8 cellular contexts compared by ENCODE assay signal in the genomic region with DNA sequence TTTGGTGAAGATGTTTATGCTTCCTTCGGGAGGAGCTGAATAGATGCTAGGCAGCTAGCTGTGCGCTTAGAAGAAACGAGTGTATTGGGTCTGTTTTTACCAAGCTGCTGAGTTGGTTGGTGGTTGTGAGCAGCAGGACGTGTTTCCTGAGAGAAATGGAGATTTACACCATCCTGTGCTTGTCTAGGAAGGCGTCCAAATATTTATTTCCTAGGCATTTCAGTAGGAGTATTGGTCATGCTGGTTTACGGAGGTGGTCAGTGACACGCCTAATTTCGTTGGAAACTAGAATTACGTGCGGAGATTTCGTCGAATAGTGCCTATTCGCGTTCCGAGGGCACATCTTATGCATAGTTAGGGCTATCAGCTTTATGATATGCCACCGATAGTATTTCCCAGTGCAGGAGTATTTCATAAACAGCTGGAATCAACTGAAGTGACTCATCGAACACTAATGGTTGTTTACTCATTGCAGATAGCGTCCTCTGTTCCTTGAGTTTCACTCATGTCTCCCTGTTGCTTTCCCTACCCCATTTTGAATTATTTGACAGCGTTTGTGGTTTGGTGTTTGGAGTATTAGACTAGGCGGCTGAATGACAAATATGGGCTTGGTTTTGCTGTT. TPM values are rescaled to one million over a fixed set of nuclear protein-coding genes. Genes with fewer than 3 reads are reported as not detected.
DNase-seq lines count a peak whose midpoint lies in the region; ATAC-seq and TF ChIP-seq lines count a peak whose summit lies in the region.

No MANE protein-coding gene starts in this region.

- H3K9me3 ChIP-seq in mammary epithelial cell (replicated peaks; ENCODE audit: insufficient read depth, low read length): no peaks in the 10 kb centered on the region

- peaks cover 56% of the 10 kb centered on the region for H3K79me2 ChIP-seq in mammary epithelial cell (ENCODE audit: insufficient read depth, low read length)

- peaks cover 14% of the 10 kb centered on the region for H3K4me1 ChIP-seq in mammary epithelial cell (ENCODE audit: insufficient read depth, low read length)

- dilution Hi-C loops in mammary epithelial cell (cut with HindIII; ENCODE audit: low sequenced_read_pairs): no loop called here

- CTCF ChIA-PET in mammary epithelial cell (lab: Charles Lee; ENCODE audit: low non-redundant PET): no interaction called here

- WGBS in mammary epithelial cell (ENCODE audit: low coverage, missing lambda C conversion rate): 3% methylated on average over 20 of the region's 20 CpGs

- no peak for TF ChIP-seq CTCF in mammary epithelial cell (conservative IDR thresholded peaks at IDR 0.05 in 1 of 2, IDR thresholded peaks at IDR 0.05 in 1 of 2; ENCODE audit: extremely low read depth in 1 of 2, insufficient read depth in 1 of 2, low read depth in 1 of 2, low read length in 2 of 2)

- peak overlapping the region; percentile 90 for H3K4me2 ChIP-seq in mammary epithelial cell (ENCODE audit: insufficient read depth, low read depth, low read length)

- intact Hi-C loops in mammary epithelial cell (cut with micrococcal nuclease): loop anchor here (5.0 to 10.0 kb wide), 2 partner anchors 67 to 176 kb away; a partner anchor contains a TSS

- peak overlapping the region; percentile 98 for H3K27ac ChIP-seq in mammary epithelial cell (ENCODE audit: insufficient read depth, low read depth, low read length)

- H2AFZ ChIP-seq in mammary epithelial cell (ENCODE audit: low read depth, low read length): peak overlapping the region; percentile 95

- peak overlapping the region; percentile 70 to 84 (median 75) for H3K4me3 ChIP-seq in mammary epithelial cell (replicated peaks in 1 of 3; ENCODE audit: insufficient read depth in 1 of 3, low read depth in 2 of 3, low read length in 3 of 3)

- ATAC-seq in HG02973 (IDR thresholded peaks at IDR 0.05; ENCODE audit: unreplicated experiment): peak; percentile 26

- H3K36me3 ChIP-seq in mammary epithelial cell (ENCODE audit: insufficient read depth, low read length): no peaks in the 10 kb centered on the region

- H4K20me1 ChIP-seq in mammary epithelial cell (ENCODE audit: insufficient read depth, low read length): no peaks in the 10 kb centered on the region

- TSS peak; percentile 62 for BruUV-seq in mammary epithelial cell (replicated peaks; lab: Mats Ljungman, UMichigan)

- peak overlapping the region; percentile 100 for H3K9ac ChIP-seq in mammary epithelial cell (ENCODE audit: insufficient read depth, low read length)

- H3K27me3 ChIP-seq in mammary epithelial cell (ENCODE audit: insufficient read depth, low read length): no peaks in the 10 kb centered on the region

- in situ Hi-C loops in mammary epithelial cell (cut with MboI; ENCODE audit: low sequenced_read_pairs in 2 of 2): no loop called here

- DNase-seq in stimulated activated CD4-positive, alpha-beta T cell treated with anti-CD3 and anti-CD28 coated beads, Interleukin-15, amount 100 ng/mL, for 24 hours: peak; percentile 15
- DNase-seq in stimulated activated CD4-positive, alpha-beta T cell treated with anti-CD3 and anti-CD28 coated beads, Interleukin-12 subunit alpha, Interleukin-12 subunit beta, amount 100 ng/mL, for 4 hours: no peak
- DNase-seq in NOMO-1 treated with DMSO at 0.1 percent for 48 hours (lab: John Stamatoyannopoulos, UW; ENCODE audit: unreplicated experiment) (peak; percentile 31), mammary epithelial cell (peak; percentile 86), left kidney (ENCODE audit: low read depth, low spot score) (peak; percentile 13), stromal cell of bone marrow (ENCODE audit: low read depth) (peak; percentile 38), SKM-1 treated with dmso at 0.1 percent for 144 hours (lab: John Stamatoyannopoulos, UW; ENCODE audit: unreplicated experiment) (no peak)

RNA-seq across cellular contexts. Expression of a gene that starts 0.8 kb away (rescaled TPM):
- total RNA-seq in mammary epithelial cell: 10 to 100 TPM; 12.5 to 25.6 TPM
- 11.3 TPM for polyA plus RNA-seq in mammary epithelial cell
- polyA minus RNA-seq in mammary epithelial cell: 33.2 TPM

Comparison
In these comparisons a context has a peak if more than half of its experiments do, and no peak if none do; other contexts are left out.
1. DNase-seq: peak in stimulated activated CD4-positive, alpha-beta T cell treated with anti-CD3 and anti-CD28 coated beads, Interleukin-15, amount 100 ng/mL, for 24 hours (single experiment), NOMO-1 treated with DMSO at 0.1 percent for 48 hours (single experiment), mammary epithelial cell (single experiment), left kidney (single experiment) and stromal cell of bone marrow (single experiment); none in stimulated activated CD4-positive, alpha-beta T cell treated with anti-CD3 and anti-CD28 coated beads, Interleukin-12 subunit alpha, Interleukin-12 subunit beta, amount 100 ng/mL, for 4 hours (single experiment) and SKM-1 treated with dmso at 0.1 percent for 144 hours (single experiment).